In the genomic region with DNA sequence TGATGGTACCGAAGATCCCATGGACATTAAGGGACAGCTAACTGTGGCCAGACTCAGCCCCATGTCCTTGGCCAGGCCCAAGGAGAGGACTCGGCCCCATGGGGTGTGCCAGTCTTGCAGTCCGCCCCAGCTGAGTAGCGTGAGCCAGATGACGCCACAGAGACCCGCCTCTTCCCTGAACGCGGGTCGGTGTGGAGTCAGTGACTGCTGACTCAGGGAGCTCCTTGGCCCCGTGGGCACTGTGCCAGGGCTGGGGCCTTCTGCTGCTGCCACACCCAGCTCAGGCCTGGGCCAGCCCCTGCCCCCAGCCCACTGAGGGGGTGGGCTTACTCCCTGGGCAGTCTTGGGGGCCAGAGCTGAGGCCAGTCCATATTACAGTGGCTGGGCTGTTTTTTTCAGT, we compare ENCODE assay signal across 9 cellular contexts. TPM values are rescaled to one million over a fixed set of nuclear protein-coding genes. Genes with fewer than 3 reads are reported as not detected.
DNase-seq lines count a peak whose midpoint lies in the region; ATAC-seq and TF ChIP-seq lines count a peak whose summit lies in the region.
"Had no signal": no experiment of that assay in that cellular context is flagged by ENCODE, and none has a peak within 500 bp of the region (broad histone marks: within the 10 kb centered on the region; RNA-seq: fewer than 3 reads in every experiment).

No MANE protein-coding gene starts in this region.

- ATAC-seq in RWPE2 (ENCODE audit: low read depth) (peak; percentile 89), foreskin keratinocyte (peak; percentile 86)

- no peaks in the 10 kb centered on the region for H3K4me1 Mint-ChIP-seq in T-helper 2 cell treated with Interferon-gamma antibody and Interleukin-4, amounts not matched to agents 5 μg/mL and 100 μg/mL, for 36 hours (ENCODE audit: low read depth)

- H3K4me3 ChIP-seq in RWPE2 (ENCODE audit: severe bottlenecking) (no peak overlapping the region), retinal pigment epithelial cell (ENCODE audit: low read length) (no peak overlapping the region)

- peaks cover 6% of the 10 kb centered on the region; the same call in 1 of the 2 replicates for H3K36me3 ChIP-seq in RWPE2 (ENCODE audit: low read depth)

- H3K4me1 ChIP-seq in RWPE2 (ENCODE audit: insufficient read depth, poor library complexity, severe bottlenecking): peaks cover 11% of the 10 kb centered on the region
- no peaks in the 10 kb centered on the region for H3K4me1 ChIP-seq in foreskin keratinocyte

- H3K27me3 ChIP-seq in RWPE2 (ENCODE audit: insufficient read depth, poor library complexity, severe bottlenecking) (no peaks in the 10 kb centered on the region), foreskin keratinocyte (no peaks in the 10 kb centered on the region)

- no peak overlapping the region for H3K4me3 Mint-ChIP-seq in T-helper 2 cell treated with Interferon-gamma antibody and Interleukin-4, amounts not matched to agents 5 μg/mL and 100 μg/mL, for 36 hours
- H3K4me3 Mint-ChIP-seq: activated CD4-positive, alpha-beta memory T cell treated with anti-CD3 and anti-CD28 coated beads for 36 hours had no signal

- H3K27me3 Mint-ChIP-seq in T-helper 2 cell treated with Interferon-gamma antibody and Interleukin-4, amounts not matched to agents 5 μg/mL and 100 μg/mL, for 36 hours (ENCODE audit: low read depth): no peaks in the 10 kb centered on the region
- H3K27me3 Mint-ChIP-seq: activated CD4-positive, alpha-beta memory T cell treated with anti-CD3 and anti-CD28 coated beads for 36 hours had no signal

- TF ChIP-seq CTCF in RWPE2 (IDR thresholded peaks at IDR 0.05; ENCODE audit: poor library complexity, severe bottlenecking) (no peak), foreskin keratinocyte (conservative IDR thresholded peaks at IDR 0.05) (no peak), retinal pigment epithelial cell (conservative IDR thresholded peaks at IDR 0.05; ENCODE audit: low read depth, low read length) (no peak)

- H3K27ac ChIP-seq in RWPE2 (ENCODE audit: poor library complexity, severe bottlenecking) (peak overlapping the region; percentile 48), foreskin keratinocyte (peak overlapping the region; percentile 59)

- no peaks in the 10 kb centered on the region for H3K36me3 Mint-ChIP-seq in T-helper 2 cell treated with Interferon-gamma antibody and Interleukin-4, amounts not matched to agents 5 μg/mL and 100 μg/mL, for 36 hours (ENCODE audit: low read depth)
- H3K36me3 Mint-ChIP-seq: activated CD4-positive, alpha-beta memory T cell treated with anti-CD3 and anti-CD28 coated beads for 36 hours had no signal

- peak; percentile 30 for DNase-seq in EL
- DNase-seq in RWPE2 (ENCODE audit: low spot score): peak; percentile 92
- peak; percentile 53 to 82 for DNase-seq in foreskin keratinocyte
- peak; percentile 84 for DNase-seq in retinal pigment epithelial cell (ENCODE audit: low read depth)
- DNase-seq in NCI-H526 treated with DMSO at 0.1 percent for 48 hours (lab: John Stamatoyannopoulos, UW): no peak
- DNase-seq in NCI-H345 treated with DMSO at 0.1 percent for 48 hours (lab: John Stamatoyannopoulos, UW; ENCODE audit: unreplicated experiment): no peak
- DNase-seq in T-helper 2 cell treated with Interferon-gamma antibody and Interleukin-4, amounts not matched to agents 5 μg/mL and 100 μg/mL, for 36 hours (ENCODE audit: low spot score): no peak
- no peak for DNase-seq in NCI-H2107 treated with DMSO at 0.1 percent for 48 hours (lab: John Stamatoyannopoulos, UW; ENCODE audit: unreplicated experiment)
- DNase-seq: activated CD4-positive, alpha-beta memory T cell treated with anti-CD3 and anti-CD28 coated beads for 36 hours had no signal

- H3K9me3 ChIP-seq in RWPE2 (ENCODE audit: severe bottlenecking): no peaks in the 10 kb centered on the region

- no peak overlapping the region for H3K27ac Mint-ChIP-seq in T-helper 2 cell treated with Interferon-gamma antibody and Interleukin-4, amounts not matched to agents 5 μg/mL and 100 μg/mL, for 36 hours
- H3K27ac Mint-ChIP-seq: activated CD4-positive, alpha-beta memory T cell treated with anti-CD3 and anti-CD28 coated beads for 36 hours had no signal

- no peaks in the 10 kb centered on the region for H3K9me3 Mint-ChIP-seq in T-helper 2 cell treated with Interferon-gamma antibody and Interleukin-4, amounts not matched to agents 5 μg/mL and 100 μg/mL, for 36 hours
- H3K9me3 Mint-ChIP-seq: activated CD4-positive, alpha-beta memory T cell treated with anti-CD3 and anti-CD28 coated beads for 36 hours had no signal

RNA-seq across cellular contexts. Expression of a gene that starts 52.8 kb away (rescaled TPM):
- total RNA-seq in foreskin keratinocyte: 76.1 and 82.6 TPM in 2 replicates
- 23.7 and 24.2 TPM in 2 replicates for polyA plus RNA-seq in foreskin keratinocyte

Comparison
In these comparisons a context has a peak if more than half of its experiments do, and no peak if none do; other contexts are left out.
1. DNase-seq: peak in EL (single experiment), RWPE2 (single experiment), foreskin keratinocyte (2 of 2) and retinal pigment epithelial cell (single experiment); none in NCI-H526 treated with DMSO at 0.1 percent for 48 hours (single experiment), NCI-H345 treated with DMSO at 0.1 percent for 48 hours (single experiment), T-helper 2 cell treated with Interferon-gamma antibody and Interleukin-4, amounts not matched to agents 5 μg/mL and 100 μg/mL, for 36 hours (single experiment) and NCI-H2107 treated with DMSO at 0.1 percent for 48 hours (single experiment).